In genomic region chr12:47860279-47860841, GRCh38 we compare ENCODE assay signal across 21 cellular contexts. TPM values are rescaled to one million over a fixed set of nuclear protein-coding genes. Genes with fewer than 3 reads are reported as not detected.
DNase-seq lines count a peak whose midpoint lies in the region; ATAC-seq, FAIRE-seq and TF ChIP-seq lines count a peak whose summit lies in the region.
"Had no signal": no experiment of that assay in that cellular context is flagged by ENCODE, and none has a peak within 500 bp of the region (broad histone marks: within the 10 kb centered on the region; RNA-seq: fewer than 3 reads in every experiment).

No MANE protein-coding gene starts in this region.

- no peaks in the 10 kb centered on the region for H4K20me1 ChIP-seq in GM12878 (ENCODE audit: control insufficient read depth, insufficient read depth)

- CTCF ChIA-PET in RWPE1 (lab: Yijun Ruan, JAX) (no interaction called here), GM12878 (lab: Yijun Ruan, JAX) (interaction anchor here (1.0 to 2.7 kb wide), 4 partner anchors 21 to 329 kb away, joined by 3 to 7 read pairs (median 4); no protein-coding TSS in a partner anchor)

- no peak for FAIRE-seq in GM12878 (lab: Jason Lieb, UNC)

- TF ChIP-seq RAD21 in GM12878 (IDR thresholded peaks at IDR 0.05; ENCODE audit: insufficient read depth, low read depth, low read length): no peak

- H3K4me2 ChIP-seq in GM12878 (ENCODE audit: control insufficient read depth, insufficient read depth): no peak overlapping the region
- H3K4me2 ChIP-seq: GM23338, SK-N-SH had no signal

- TF ChIP-seq POLR2A in GM12878 (IDR thresholded peaks at IDR 0.05; ENCODE audit: low read depth, low read length): no peak

- TF ChIP-seq CTCF in RWPE1 (conservative IDR thresholded peaks at IDR 0.05; ENCODE audit: low read depth) (no peak), GM12878 (IDR thresholded peaks at IDR 0.05 in 2 of 3, conservative IDR thresholded peaks at IDR 0.05 in 1 of 3; ENCODE audit: control insufficient read depth in 2 of 3, extremely low read depth in 1 of 3, insufficient read depth in 1 of 3, low read depth in 3 of 3, low read length in 3 of 3) (no peak)

- RAD21 ChIA-PET in GM12878 (lab: Charles Lee; ENCODE audit: unreplicated experiment): no interaction called here

- peaks cover 16% of the 10 kb centered on the region for H3K36me3 Mint-ChIP-seq in activated T-cell treated with anti-CD3 and anti-CD28 coated beads, Interleukin-2, amount 50 U/mL, for 4 hours (ENCODE audit: insufficient read depth)

- peak overlapping the region; percentile 91 for H3K27ac ChIP-seq in RWPE1
- H3K27ac ChIP-seq in GM12878 (ENCODE audit: control insufficient read depth, insufficient read depth): no peak overlapping the region
- H3K27ac ChIP-seq: BLaER1 treated with 17β-estradiol and CSF1 and Interleukin-3, amounts not matched to agents 10 nM and 100 nM; neutrophil; prostate gland had no signal

- no peaks in the 10 kb centered on the region for H3K9me3 ChIP-seq in GM12878 (replicated peaks; ENCODE audit: control insufficient read depth, insufficient read depth, low read length)
- H3K9me3 ChIP-seq: BLaER1 treated with 17β-estradiol and CSF1 and Interleukin-3, amounts not matched to agents 10 nM and 100 nM; neutrophil; prostate gland; SK-N-SH had no signal

- H3K9me3 Mint-ChIP-seq in activated T-cell treated with anti-CD3 and anti-CD28 coated beads, Interleukin-2, amount 50 U/mL, for 4 hours: no peaks in the 10 kb centered on the region
- H3K9me3 Mint-ChIP-seq: GM23338 had no signal

- POLR2A ChIA-PET in RWPE1 (lab: Yijun Ruan, JAX; ENCODE audit: low non-redundant PET): no interaction called here
- POLR2A ChIA-PET in GM12878 (lab: Charles Lee): no interaction called here

- peaks cover 22% of the 10 kb centered on the region for H3K4me1 Mint-ChIP-seq in activated T-cell treated with anti-CD3 and anti-CD28 coated beads, Interleukin-2, amount 50 U/mL, for 4 hours (ENCODE audit: low read depth)
- H3K4me1 Mint-ChIP-seq: GM23338 had no signal

- H3K4me3 ChIP-seq in GM12878: no peak overlapping the region
- H3K4me3 ChIP-seq: BLaER1 treated with 17β-estradiol and CSF1 and Interleukin-3, amounts not matched to agents 10 nM and 100 nM; GM23338; prostate gland had no signal

- H3K79me2 ChIP-seq in GM12878 (ENCODE audit: control insufficient read depth, insufficient read depth, low read length): no peaks in the 10 kb centered on the region

- WGBS in GM12878 (ENCODE audit: insufficient coverage, insufficient replicate concordance, low lambda C conversion rate, missing lambda C conversion rate): 50% methylated on average over 7 of the region's 7 CpGs

- H3K4me1 ChIP-seq in GM12878 (ENCODE audit: control insufficient read depth, insufficient read depth, low read length): no peaks in the 10 kb centered on the region
- H3K4me1 ChIP-seq: prostate gland had no signal

- H3K27me3 ChIP-seq in GM12878 (replicated peaks in 1 of 2; ENCODE audit: control insufficient read depth in 2 of 2, insufficient read depth in 2 of 2, low read length in 1 of 2): no peaks in the 10 kb centered on the region
- H3K27me3 ChIP-seq: BLaER1 treated with 17β-estradiol and CSF1 and Interleukin-3, amounts not matched to agents 10 nM and 100 nM; neutrophil had no signal

- H3K36me3 ChIP-seq in GM12878 (ENCODE audit: control insufficient read depth in 2 of 2, insufficient read depth in 2 of 2, low read length in 1 of 2): no peaks in the 10 kb centered on the region
- H3K36me3 ChIP-seq: prostate gland had no signal

- H2AFZ ChIP-seq in GM12878 (ENCODE audit: control insufficient read depth, low read depth, low read length): no peak overlapping the region
- H2AFZ ChIP-seq: GM23338 had no signal

- intact Hi-C loops in GM12878 (cut with micrococcal nuclease; ENCODE audit: unreplicated experiment): no loop called here

- no peak overlapping the region for H3K9ac ChIP-seq in GM12878 (ENCODE audit: control insufficient read depth, insufficient read depth, low read length)
- H3K9ac ChIP-seq: BLaER1 treated with 17β-estradiol and CSF1 and Interleukin-3, amounts not matched to agents 10 nM and 100 nM; SK-N-SH had no signal

- DNase-seq in activated T-cell treated with anti-CD3 and anti-CD28 coated beads for 48 hours (ENCODE audit: low read depth) (peak; percentile 54), RWPE1 (ENCODE audit: low spot score) (no peak), GM12878 (ENCODE audit: low read depth, low spot score) (no peak)
- no peak for DNase-seq in activated T-cell treated with anti-CD3 and anti-CD28 coated beads, Interleukin-2, amount 50 U/mL, for 1 hour
- no peak for DNase-seq in activated T-cell treated with anti-CD3 and anti-CD28 coated beads, Interleukin-2, amount 50 U/mL, for 4 hours
- DNase-seq: ACHN; aorta; central memory CD4-positive, alpha-beta T cell; Kasumi-1; mammary epithelial cell; NCI-H1048; NCI-H1930; NCI-H69; SK-N-SH had no signal

- ATAC-seq in activated T-cell treated with anti-CD3 and anti-CD28 coated beads, Interleukin-2, amount 50 U/mL, for 4 hours: peak; percentile 89 to 93
- ATAC-seq in GM12878 (peak; percentile 47; the same call in 2 of the 3 replicates), SK-N-SH treated with all-trans-retinoic acid at 6 μM for 48 hours (no peak), HG03457 (IDR thresholded peaks at IDR 0.05; ENCODE audit: unreplicated experiment) (no peak), GM18867 (IDR thresholded peaks at IDR 0.05; ENCODE audit: unreplicated experiment) (no peak)
- ATAC-seq: GM23338 had no signal

- in situ Hi-C loops in GM12878 (cut with MboI): no loop called here

- BruUV-seq in GM12878 (replicated peaks; lab: Mats Ljungman, UMichigan): no TSS peak

- SMC1A ChIA-PET in GM12878 (lab: Charles Lee; ENCODE audit: uncharacterized antibody, unreplicated experiment): interaction anchor here (1.0 kb wide), 1 partner anchor 11 kb away, joined by 3 read pairs; no protein-coding TSS in a partner anchor

- H3K27me3 Mint-ChIP-seq in activated T-cell treated with anti-CD3 and anti-CD28 coated beads, Interleukin-2, amount 50 U/mL, for 4 hours (ENCODE audit: low read depth): no peaks in the 10 kb centered on the region

- TF ChIP-seq EP300 in GM12878 (IDR thresholded peaks at IDR 0.05; ENCODE audit: borderline replicate concordance in 1 of 2, control insufficient read depth in 1 of 2, low read depth in 2 of 2, low read length in 2 of 2): no peak

- peak overlapping the region; percentile 32 for H3K4me3 Mint-ChIP-seq in activated T-cell treated with anti-CD3 and anti-CD28 coated beads, Interleukin-2, amount 50 U/mL, for 4 hours
- H3K4me3 Mint-ChIP-seq: GM23338 had no signal

TF ChIP-seq in SK-N-SH treated with all-trans-retinoic acid at 6 μM for 48 hours, 23 proteins besides CTCF, POLR2A, EP300 and RAD21:
- TF ChIP-seq PPARA (CRISPR knock-in tag; IDR thresholded peaks at IDR 0.05; ENCODE audit: borderline replicate concordance) (no peak), ZNF70 (CRISPR knock-in tag; IDR thresholded peaks at IDR 0.05) (no peak)

RNA-seq across cellular contexts. Expression of gene HDAC7, which starts 40.7 kb away (rescaled TPM):
- 100 to 1,000 TPM; 168 to 199 (median 199) TPM for total RNA-seq in activated T-cell treated with anti-CD3 and anti-CD28 coated beads, Interleukin-2, amount 50 U/mL, for 4 hours
- total RNA-seq in GM12878 (2013; cell fraction: nucleolus; rRNA removed): 25.7 and 29.4 TPM in 2 replicates
- total RNA-seq in GM12878 (2014; rRNA removed): 5.0 and 6.9 TPM in 2 replicates
- 3.1 and 3.9 TPM in 2 replicates for total RNA-seq in GM12878 (2014; rRNA removed; fragmentation: Illumina TruSeq; extraction: Trizol)
- 12.6 and 18.3 TPM in 2 replicates for total RNA-seq in GM12878 (2021)
- polyA plus RNA-seq in GM12878 (2011; ENCODE audit: low read depth): 14.4 TPM
- 5.1 and 5.6 TPM in 2 replicates for polyA plus RNA-seq in GM12878 (2011; rRNA removed)
- 5.8 and 7.1 TPM in 2 replicates for polyA plus RNA-seq in GM12878 (2011; cell fraction: cytosol; rRNA removed)
- 46.3 and 61.4 TPM in 2 replicates for polyA plus RNA-seq in GM12878 (2011; cell fraction: nucleus; rRNA removed)
- polyA plus RNA-seq in GM12878 (2012): 31.4 and 31.5 TPM in 2 replicates
- 2.5 and 6.3 TPM in 2 replicates for polyA plus RNA-seq in GM12878 (2014; fragmentation: Illumina TruSeq; extraction: Trizol)
- 1 to 10 TPM in 1 of 2 experiments, under 1 TPM in 1; 0.47 to 1.3 TPM for polyA plus RNA-seq in GM12878 (2014; fragmentation: Nextera tagmentation; extraction: Ambion mirVana)
- 10.1 and 11.4 TPM in 2 replicates for polyA plus RNA-seq in GM12878 (2014; rRNA removed)
- 1 to 10 TPM; 5.1 to 6.2 TPM for polyA plus RNA-seq in GM12878 (2016; fragmentation: Nextera tagmentation; extraction: Ambion mirVana)
- polyA minus RNA-seq in GM12878 (2011; rRNA and poly(A)+ RNA removed): 4.2 and 8.0 TPM in 2 replicates
- 3.9 and 4.3 TPM in 2 replicates for polyA minus RNA-seq in GM12878 (2011; cell fraction: cytosol; rRNA and poly(A)+ RNA removed)
- polyA minus RNA-seq in GM12878 (2011; cell fraction: nucleus; rRNA and poly(A)+ RNA removed): 8.6 and 12.2 TPM in 2 replicates

RNA-seq across cellular contexts. Expression of gene VDR, which starts 44.4 kb away (rescaled TPM):
- 10 to 100 TPM; 83.5 to 95.1 (median 87.3) TPM for total RNA-seq in activated T-cell treated with anti-CD3 and anti-CD28 coated beads, Interleukin-2, amount 50 U/mL, for 4 hours
- 5.2 and 6.8 TPM in 2 replicates for total RNA-seq in GM12878 (2013; cell fraction: nucleolus; rRNA removed)
- 2.0 and 2.9 TPM in 2 replicates for total RNA-seq in GM12878 (2014; rRNA removed)
- 1.7 TPM in 2 replicates for total RNA-seq in GM12878 (2014; rRNA removed; fragmentation: Illumina TruSeq; extraction: Trizol)
- 3.0 and 3.8 TPM in 2 replicates for total RNA-seq in GM12878 (2021)
- polyA plus RNA-seq in GM12878 (2011; ENCODE audit: low read depth): 4.1 TPM
- polyA plus RNA-seq in GM12878 (2011; rRNA removed): 3.0 and 7.9 TPM in 2 replicates
- polyA plus RNA-seq in GM12878 (2011; cell fraction: cytosol; rRNA removed): 7.6 and 7.7 TPM in 2 replicates
- polyA plus RNA-seq in GM12878 (2011; cell fraction: nucleus; rRNA removed): 4.9 and 10.2 TPM in 2 replicates
- polyA plus RNA-seq in GM12878 (2012): 5.7 and 6.8 TPM in 2 replicates
- 4.2 and 5.0 TPM in 2 replicates for polyA plus RNA-seq in GM12878 (2014; fragmentation: Illumina TruSeq; extraction: Trizol)
- polyA plus RNA-seq in GM12878 (2014; fragmentation: Nextera tagmentation; extraction: Ambion mirVana): under 1 TPM; 0.27 to 0.75 TPM
- 2.9 and 3.1 TPM in 2 replicates for polyA plus RNA-seq in GM12878 (2014; rRNA removed)
- 1 to 10 TPM; 2.7 to 3.5 TPM for polyA plus RNA-seq in GM12878 (2016; fragmentation: Nextera tagmentation; extraction: Ambion mirVana)
- polyA minus RNA-seq in GM12878 (2011; rRNA and poly(A)+ RNA removed): 10.7 and 17.9 TPM in 2 replicates
- 4.1 TPM in 2 replicates for polyA minus RNA-seq in GM12878 (2011; cell fraction: cytosol; rRNA and poly(A)+ RNA removed)
- 3.5 and 6.7 TPM in 2 replicates for polyA minus RNA-seq in GM12878 (2011; cell fraction: nucleus; rRNA and poly(A)+ RNA removed)

Comparison
In these comparisons a context has a peak if more than half of its experiments do, and no peak if none do; other contexts are left out.
1. ATAC-seq: peak in activated T-cell treated with anti-CD3 and anti-CD28 coated beads, Interleukin-2, amount 50 U/mL, for 4 hours (2 of 2) and GM12878 (single experiment); none in SK-N-SH treated with all-trans-retinoic acid at 6 μM for 48 hours (single experiment), HG03457 (single experiment) and GM18867 (single experiment).
2. RNA of gene HDAC7, which starts 40.7 kb away (total RNA-seq): 168 to 199 TPM in activated T-cell treated with anti-CD3 and anti-CD28 coated beads, Interleukin-2, amount 50 U/mL, for 4 hours; 3.1 to 29.4 TPM in GM12878; every median in the first group is over 4 times any median in the second.
3. RNA of gene VDR, which starts 44.4 kb away (total RNA-seq): 83.5 to 95.1 TPM in activated T-cell treated with anti-CD3 and anti-CD28 coated beads, Interleukin-2, amount 50 U/mL, for 4 hours; 1.7 to 6.8 TPM in GM12878; every median in the first group is over 10 times any median in the second.